ENCODE assay signal across 9 cellular contexts in the genomic region with DNA sequence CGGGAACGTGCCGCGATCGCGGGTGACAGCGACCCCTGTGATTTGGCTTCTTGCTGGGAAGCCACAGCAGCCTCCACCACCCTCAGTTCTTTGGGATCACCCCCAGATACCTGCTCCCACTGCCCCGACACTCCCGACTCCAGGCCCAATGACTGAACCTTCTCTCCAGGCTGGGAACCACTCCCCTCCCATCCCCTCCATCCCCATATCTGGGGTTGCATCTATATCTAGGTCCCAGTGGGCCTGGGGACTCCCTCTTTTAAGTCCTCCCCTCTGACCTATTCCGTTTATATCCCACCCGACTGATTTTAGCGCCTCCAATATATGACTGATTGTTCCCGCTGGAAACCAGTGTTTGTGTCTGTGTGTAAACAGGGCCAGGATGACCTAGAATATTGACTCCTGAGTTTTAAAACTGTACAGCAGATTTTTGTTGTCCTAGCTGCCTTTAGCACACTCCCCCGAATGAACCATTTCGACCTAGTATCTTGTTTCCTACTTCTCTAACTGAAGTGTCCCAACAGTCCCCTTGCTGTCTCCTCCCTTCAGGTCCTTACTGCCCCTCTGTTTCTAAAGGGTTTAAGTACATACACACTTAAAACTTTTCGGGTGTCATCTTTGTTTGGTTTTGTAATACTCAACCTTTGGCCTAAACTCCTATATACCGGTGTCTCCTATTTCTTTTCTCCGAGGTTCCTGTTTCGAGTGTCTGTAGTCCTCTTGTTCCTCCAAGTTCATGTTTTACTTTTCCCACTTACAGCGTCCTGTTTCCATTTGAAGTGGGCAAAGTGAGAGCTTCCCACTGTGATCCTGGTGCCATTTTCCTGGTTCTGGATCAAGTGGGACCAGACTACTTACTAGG. TPM values are rescaled to one million over a fixed set of nuclear protein-coding genes. Genes with fewer than 3 reads are reported as not detected.
A peak's percentile ranks its signal among the peaks of the same experiment; 100 is the strongest.
DNase-seq lines count a peak whose midpoint lies in the region; ATAC-seq, FAIRE-seq and TF ChIP-seq lines count a peak whose summit lies in the region.
"Had no signal": no experiment of that assay in that cellular context is flagged by ENCODE, and none has a peak within 500 bp of the region (broad histone marks: within the 10 kb centered on the region; RNA-seq: fewer than 3 reads in every experiment).

No MANE protein-coding gene starts in this region.

- H3K4me1 ChIP-seq in BE2C: no peaks in the 10 kb centered on the region
- peaks cover 27% of the 10 kb centered on the region for H3K4me1 ChIP-seq in Karpas-422 (ENCODE audit: low read length)
- H3K4me1 ChIP-seq in body of pancreas: peaks cover 17% of the 10 kb centered on the region
- H3K4me1 ChIP-seq in HepG2 (ENCODE audit: insufficient read depth, low read length): peaks cover 25% of the 10 kb centered on the region
- peaks cover 0 to 35% (median 21%) of the 10 kb centered on the region in 4 donors for H3K4me1 ChIP-seq in tibial nerve

- peak overlapping the region; percentile 89 for H3K4me2 ChIP-seq in Karpas-422 (ENCODE audit: low read depth, low read length, poor library complexity, severe bottlenecking)
- H3K4me2 ChIP-seq in HepG2 (ENCODE audit: low read depth, low read length): peak overlapping the region; percentile 94

- H2AFZ ChIP-seq in Karpas-422 (ENCODE audit: low read length) (no peak overlapping the region), HepG2 (ENCODE audit: low read length) (no peak overlapping the region)

- H3K9me2 ChIP-seq in Karpas-422 (replicated peaks; ENCODE audit: insufficient read depth, low read length): no peaks in the 10 kb centered on the region

- H3K36me3 ChIP-seq in BE2C (peaks cover 36% of the 10 kb centered on the region), Karpas-422 (ENCODE audit: insufficient read depth, low read length) (peaks cover 19% of the 10 kb centered on the region; the same call in 1 of the 2 replicates), body of pancreas (replicated peaks in 1 of 2; ENCODE audit: insufficient read depth in 1 of 2, low read depth in 2 of 2) (peaks cover 13 to 15% of the 10 kb centered on the region in 2 donors), HepG2 (replicated peaks in 1 of 2; ENCODE audit: control insufficient read depth in 1 of 2, insufficient read depth in 2 of 2, low read length in 2 of 2) (peaks cover 19 to 27% of the 10 kb centered on the region in 2 experiments), tibial nerve (peaks cover 0 to 25% (median 19%) of the 10 kb centered on the region in 3 donors)

- no peak for TF ChIP-seq EP300 in HepG2 (IDR thresholded peaks at IDR 0.05; ENCODE audit: low read depth in 2 of 2, low read length in 2 of 2)
- TF ChIP-seq EP300 in HepG2 (CRISPR knock-in tag; IDR thresholded peaks at IDR 0.05; ENCODE audit: borderline replicate concordance): no peak
- no peak for TF ChIP-seq EP300 in tibial nerve (IDR thresholded peaks at IDR 0.05)

- in situ Hi-C loops in HepG2 (cut with HindIII; ENCODE audit: extremely low pct_ligation_motif_present, low pct_unique_long_range_greater_than_20kb): loop anchor here (5.0 kb wide), 1 partner anchor 109 kb away; no protein-coding TSS in a partner anchor

- peak overlapping the region; percentile 95 for H3K9ac ChIP-seq in Karpas-422 (ENCODE audit: low read length)
- peak overlapping the region; percentile 96 for H3K9ac ChIP-seq in HepG2 (ENCODE audit: insufficient read depth, low read depth, low read length)

- intact Hi-C loops in body of pancreas (cut with DNase I) (no loop called here), HepG2 (cut with micrococcal nuclease; ENCODE audit: unreplicated experiment) (loop anchor here (2.0 kb wide), 1 partner anchor 55 kb away; the partner anchor contains the start of genes LRRC3C and ORMDL3), posterior cingulate gyrus (cut with DNase I) (loop anchor here (2.0 kb wide), 1 partner anchor 53 kb away; no protein-coding TSS in a partner anchor)

- 0 out of 2 replicates have a peak, but pooled peaks cover 3% of the 10 kb centered on the region for H3K27me3 ChIP-seq in BE2C
- no peaks in the 10 kb centered on the region for H3K27me3 ChIP-seq in Karpas-422 (ENCODE audit: low read length)
- no peaks in the 10 kb centered on the region for H3K27me3 ChIP-seq in body of pancreas
- peaks cover 6 to 24% of the 10 kb centered on the region in 2 experiments for H3K27me3 ChIP-seq in HepG2 (ENCODE audit: control insufficient read depth in 1 of 2, insufficient read depth in 2 of 2, low read length in 2 of 2)
- H3K27me3 ChIP-seq in tibial nerve: no peaks in the 10 kb centered on the region

- CTCF ChIA-PET in HepG2 (lab: Yijun Ruan, JAX; ENCODE audit: low intra/inter-chr PET ratio, low total read pairs): interaction anchor here (1.3 to 2.3 kb wide), 3 partner anchors 23 to 109 kb away, joined by 4 to 25 read pairs (median 14); no protein-coding TSS in a partner anchor

- H4K20me1 ChIP-seq in Karpas-422 (ENCODE audit: insufficient read depth, low read depth, low read length): peaks cover 18% of the 10 kb centered on the region
- H4K20me1 ChIP-seq in HepG2 (ENCODE audit: insufficient read depth, low read length): peaks cover 9% of the 10 kb centered on the region

- DNase-seq in BE2C (no peak), Karpas-422 (peak; percentile 61), body of pancreas (no peak), HepG2 (ENCODE audit: low spot score) (no peak), tibial nerve (ENCODE audit: low spot score in 2 of 2) (no peak), posterior cingulate gyrus (no peak), kidney tubule cell (ENCODE audit: low spot score) (no peak)
- no peak for DNase-seq in stimulated activated CD4-positive, alpha-beta T cell treated with anti-CD3 and anti-CD28 coated beads, Interleukin-2, amount 100 ng/mL, for 24 hours

- H3K79me2 ChIP-seq in Karpas-422 (ENCODE audit: low read length): peaks cover 35% of the 10 kb centered on the region
- H3K79me2 ChIP-seq in HepG2 (ENCODE audit: insufficient read depth, low read length): peaks cover 28% of the 10 kb centered on the region

- WGBS in body of pancreas, 2 donors: 3% methylated on average over 13 to 20 of the region's 20 CpGs
- WGBS in HepG2 (ENCODE audit: low lambda C conversion rate): under 1% methylated on average over 20 of the region's 20 CpGs
- WGBS in tibial nerve, 2 donors: 4 to 7% methylated on average over 20 of the region's 20 CpGs

- TSS peak; percentile 62 for BruUV-seq in HepG2 (replicated peaks; lab: Mats Ljungman, UMichigan)

- no peak for ATAC-seq in body of pancreas
- ATAC-seq in HepG2: peak; percentile 16

- FAIRE-seq in HepG2 (lab: Jason Lieb, UNC): no peak

- peak overlapping the region; percentile 56 for H3K27ac ChIP-seq in Karpas-422 (ENCODE audit: low read length)
- H3K27ac ChIP-seq in body of pancreas: peak overlapping the region; percentile 65 to 95 (median 90)
- H3K27ac ChIP-seq in HepG2 (ENCODE audit: extremely low read length, insufficient read depth, low read length): peak overlapping the region; percentile 82
- peak overlapping the region; percentile 61 to 96 (median 92) for H3K27ac ChIP-seq in tibial nerve

- TF ChIP-seq RAD21 in HepG2 (CRISPR knock-in tag; IDR thresholded peaks at IDR 0.05): no peak

- POLR2A ChIA-PET in HepG2 (lab: Yijun Ruan, JAX): interaction anchor here (0.9 to 2.3 kb wide), 21 partner anchors 10 to 530 kb away, joined by 3 to 21 read pairs (median 4); partner anchors contain the start of genes GSDMB, LRRC3C, MED1 and MED24

- H3K9me3 ChIP-seq in BE2C (no peaks in the 10 kb centered on the region), Karpas-422 (ENCODE audit: low read length) (no peaks in the 10 kb centered on the region), body of pancreas (no peaks in the 10 kb centered on the region), HepG2 (ENCODE audit: low read length) (no peaks in the 10 kb centered on the region), tibial nerve (no peaks in the 10 kb centered on the region)

- H3K4me3 ChIP-seq in BE2C (ENCODE audit: low read depth, low read length): peak overlapping the region; percentile 100
- H3K4me3 ChIP-seq in Karpas-422 (ENCODE audit: low read length): peak overlapping the region; percentile 79
- peak overlapping the region; percentile 90 to 100 for H3K4me3 ChIP-seq in body of pancreas
- H3K4me3 ChIP-seq in HepG2 (replicated peaks in 1 of 3; ENCODE audit: insufficient read depth in 1 of 3, low read depth in 2 of 3, low read length in 3 of 3): peak overlapping the region; percentile 92 to 96 (median 94)
- H3K4me3 ChIP-seq in tibial nerve: peak overlapping the region; percentile 63 to 95 (median 90)

- peak; percentile 9; the same call in 1 of the 2 replicates for TF ChIP-seq CTCF in BE2C (IDR thresholded peaks at IDR 0.05; ENCODE audit: low read depth, low read length)
- TF ChIP-seq CTCF in body of pancreas (IDR thresholded peaks at IDR 0.05): no peak
- TF ChIP-seq CTCF in HepG2 (CRISPR knock-in tag; IDR thresholded peaks at IDR 0.05): peak; percentile 14; the same call in 1 of the 2 replicates
- no peak for TF ChIP-seq CTCF in tibial nerve (IDR thresholded peaks at IDR 0.05)

- no peak for TF ChIP-seq POLR2A in body of pancreas (IDR thresholded peaks at IDR 0.05)
- TF ChIP-seq POLR2A in HepG2 (IDR thresholded peaks at IDR 0.05; ENCODE audit: insufficient read depth in 1 of 2, low read depth in 2 of 2, low read length in 2 of 2): no peak
- TF ChIP-seq POLR2A in tibial nerve (IDR thresholded peaks at IDR 0.05): no peak

RNA-seq across cellular contexts. Expression of gene PSMD3, which starts 0.8 kb away (rescaled TPM):
- polyA plus RNA-seq in BE2C (2012; ENCODE audit: insufficient read depth, insufficient read length, low read depth): 357 TPM
- total RNA-seq in Karpas-422 (2014; rRNA removed; shearing (Covaris generic); ENCODE audit: low replicate concordance): 87.1 and 126 TPM in 2 replicates
- 10 to 100 TPM; 39.6 to 40.2 TPM for total RNA-seq in body of pancreas
- 114 and 146 TPM in 2 replicates for total RNA-seq in HepG2 (2016; rRNA removed; fragmentation: Illumina TruSeq; extraction: Trizol)
- 19.9 and 20.3 TPM in 2 replicates for total RNA-seq in HepG2 (2016; cell fraction: cytosol; rRNA removed; fragmentation: Illumina TruSeq; extraction: Trizol; ENCODE audit: low read depth)
- 99.4 and 154 TPM in 2 replicates for total RNA-seq in HepG2 (2016; cell fraction: insoluble cytoplasmic fraction; rRNA removed; fragmentation: Illumina TruSeq; extraction: Trizol)
- 37.5 and 39.8 TPM in 2 replicates for total RNA-seq in HepG2 (2016; cell fraction: membrane; rRNA removed; fragmentation: Illumina TruSeq; extraction: Trizol)
- total RNA-seq in HepG2 (2016; cell fraction: nucleus; rRNA removed; fragmentation: Illumina TruSeq; extraction: Trizol): 88.8 and 102 TPM in 2 replicates
- polyA plus RNA-seq in HepG2 (2011; rRNA removed): 97.4 and 118 TPM in 2 replicates
- 82.0 and 93.0 TPM in 2 replicates for polyA plus RNA-seq in HepG2 (2011; cell fraction: cytosol; rRNA removed)
- polyA plus RNA-seq in HepG2 (2011; cell fraction: nucleus; rRNA removed): 117 and 120 TPM in 2 replicates
- polyA plus RNA-seq in HepG2 (2012): 97.2 and 131 TPM in 2 replicates
- polyA plus RNA-seq in HepG2 (2016; cell fraction: cytosol; fragmentation: Illumina TruSeq; extraction: Trizol; ENCODE audit: low read depth): 14.5 and 14.8 TPM in 2 replicates
- 110 and 126 TPM in 2 replicates for polyA plus RNA-seq in HepG2 (2016; cell fraction: insoluble cytoplasmic fraction; fragmentation: Illumina TruSeq; extraction: Trizol; ENCODE audit: low read depth)
- polyA plus RNA-seq in HepG2 (2016; cell fraction: membrane; fragmentation: Illumina TruSeq; extraction: Trizol; ENCODE audit: low read depth): 20.5 and 22.5 TPM in 2 replicates
- 160 and 165 TPM in 2 replicates for polyA plus RNA-seq in HepG2 (2016; cell fraction: nucleus; fragmentation: Illumina TruSeq; extraction: Trizol; ENCODE audit: insufficient read depth, low read depth)
- polyA minus RNA-seq in HepG2 (2011; rRNA and poly(A)+ RNA removed; ENCODE audit: low replicate concordance): 151 and 161 TPM in 2 replicates
- polyA minus RNA-seq in HepG2 (2011; cell fraction: cytosol; rRNA and poly(A)+ RNA removed): 49.5 and 51.3 TPM in 2 replicates
- polyA minus RNA-seq in HepG2 (2011; cell fraction: nucleus; rRNA and poly(A)+ RNA removed): 34.4 and 36.3 TPM in 2 replicates
- total RNA-seq in tibial nerve: 100 to 1,000 TPM in 1 of 4 donors, 10 to 100 TPM in 3; 64.7 to 109 (median 72.1) TPM

RNA-seq across cellular contexts. Expression of gene GSDMA, which starts 18.6 kb away (rescaled TPM):
- polyA plus RNA-seq in BE2C (2012; ENCODE audit: insufficient read depth, insufficient read length, low read depth): not detected
- total RNA-seq in Karpas-422 (2014; rRNA removed; shearing (Covaris generic); ENCODE audit: low replicate concordance): not detected in 2 replicates
- total RNA-seq in body of pancreas: 1 to 10 TPM in 1 of 2 donors, not detected in 1; 3.4 TPM
- not detected in 2 replicates for total RNA-seq in HepG2 (2016; rRNA removed; fragmentation: Illumina TruSeq; extraction: Trizol)
- not detected in 2 replicates for total RNA-seq in HepG2 (2016; cell fraction: cytosol; rRNA removed; fragmentation: Illumina TruSeq; extraction: Trizol; ENCODE audit: low read depth)
- total RNA-seq in HepG2 (2016; cell fraction: insoluble cytoplasmic fraction; rRNA removed; fragmentation: Illumina TruSeq; extraction: Trizol): not detected in 2 replicates
- not detected in 2 replicates for total RNA-seq in HepG2 (2016; cell fraction: membrane; rRNA removed; fragmentation: Illumina TruSeq; extraction: Trizol)
- not detected in 2 replicates for total RNA-seq in HepG2 (2016; cell fraction: nucleus; rRNA removed; fragmentation: Illumina TruSeq; extraction: Trizol)
- 0.07 TPM in 1 of 2 replicates, not detected in the other for polyA plus RNA-seq in HepG2 (2011; rRNA removed)
- 0.08 TPM in 1 of 2 replicates, not detected in the other for polyA plus RNA-seq in HepG2 (2011; cell fraction: cytosol; rRNA removed)
- not detected in 2 replicates for polyA plus RNA-seq in HepG2 (2011; cell fraction: nucleus; rRNA removed)
- polyA plus RNA-seq in HepG2 (2012): not detected in 2 replicates
- polyA plus RNA-seq in HepG2 (2016; cell fraction: cytosol; fragmentation: Illumina TruSeq; extraction: Trizol; ENCODE audit: low read depth): not detected in 2 replicates
- not detected in 2 replicates for polyA plus RNA-seq in HepG2 (2016; cell fraction: insoluble cytoplasmic fraction; fragmentation: Illumina TruSeq; extraction: Trizol; ENCODE audit: low read depth)
- not detected in 2 replicates for polyA plus RNA-seq in HepG2 (2016; cell fraction: membrane; fragmentation: Illumina TruSeq; extraction: Trizol; ENCODE audit: low read depth)
- polyA plus RNA-seq in HepG2 (2016; cell fraction: nucleus; fragmentation: Illumina TruSeq; extraction: Trizol; ENCODE audit: insufficient read depth, low read depth): not detected in 2 replicates
- polyA minus RNA-seq in HepG2 (2011; rRNA and poly(A)+ RNA removed; ENCODE audit: low replicate concordance): not detected in 2 replicates
- polyA minus RNA-seq in HepG2 (2011; cell fraction: cytosol; rRNA and poly(A)+ RNA removed): not detected in 2 replicates
- polyA minus RNA-seq in HepG2 (2011; cell fraction: nucleus; rRNA and poly(A)+ RNA removed): not detected in 2 replicates
- under 1 TPM in 1 of 4 donors, not detected in 3; 0.20 TPM for total RNA-seq in tibial nerve
- total RNA-seq: pulmonary artery endothelial cell had no signal

RNA-seq across cellular contexts. Expression of gene CSF3, which starts 33.8 kb away (rescaled TPM):
- polyA plus RNA-seq in BE2C (2012; ENCODE audit: insufficient read depth, insufficient read length, low read depth): not detected
- total RNA-seq in Karpas-422 (2014; rRNA removed; shearing (Covaris generic); ENCODE audit: low replicate concordance): not detected in 2 replicates
- total RNA-seq in body of pancreas (1 to 10 TPM in 1 of 2 donors, under 1 TPM in 1; 0.78 to 1.6 TPM), HepG2 (2016; rRNA removed; fragmentation: Illumina TruSeq; extraction: Trizol) (not detected in 2 replicates), tibial nerve (1 to 10 TPM in 1 of 4 donors, under 1 TPM in 1, not detected in 2; 0.59 to 2.1 TPM)
- total RNA-seq in HepG2 (2016; cell fraction: cytosol; rRNA removed; fragmentation: Illumina TruSeq; extraction: Trizol; ENCODE audit: low read depth): not detected in 2 replicates
- total RNA-seq in HepG2 (2016; cell fraction: insoluble cytoplasmic fraction; rRNA removed; fragmentation: Illumina TruSeq; extraction: Trizol): not detected in 2 replicates
- not detected in 2 replicates for total RNA-seq in HepG2 (2016; cell fraction: membrane; rRNA removed; fragmentation: Illumina TruSeq; extraction: Trizol)
- total RNA-seq in HepG2 (2016; cell fraction: nucleus; rRNA removed; fragmentation: Illumina TruSeq; extraction: Trizol): not detected in 2 replicates
- polyA plus RNA-seq in HepG2 (2011; rRNA removed): 0.07 and 0.09 TPM in 2 replicates
- polyA plus RNA-seq in HepG2 (2011; cell fraction: cytosol; rRNA removed): 0.03 and 0.12 TPM in 2 replicates
- polyA plus RNA-seq in HepG2 (2011; cell fraction: nucleus; rRNA removed): 0.23 and 0.47 TPM in 2 replicates
- not detected in 2 replicates for polyA plus RNA-seq in HepG2 (2012)
- not detected in 2 replicates for polyA plus RNA-seq in HepG2 (2016; cell fraction: cytosol; fragmentation: Illumina TruSeq; extraction: Trizol; ENCODE audit: low read depth)
- not detected in 2 replicates for polyA plus RNA-seq in HepG2 (2016; cell fraction: insoluble cytoplasmic fraction; fragmentation: Illumina TruSeq; extraction: Trizol; ENCODE audit: low read depth)
- not detected in 2 replicates for polyA plus RNA-seq in HepG2 (2016; cell fraction: membrane; fragmentation: Illumina TruSeq; extraction: Trizol; ENCODE audit: low read depth)
- polyA plus RNA-seq in HepG2 (2016; cell fraction: nucleus; fragmentation: Illumina TruSeq; extraction: Trizol; ENCODE audit: insufficient read depth, low read depth): 0.39 TPM in 1 of 2 replicates, not detected in the other
- polyA minus RNA-seq in HepG2 (2011; rRNA and poly(A)+ RNA removed; ENCODE audit: low replicate concordance): 0.40 TPM in 1 of 2 replicates, not detected in the other
- not detected in 2 replicates for polyA minus RNA-seq in HepG2 (2011; cell fraction: cytosol; rRNA and poly(A)+ RNA removed)
- not detected in 2 replicates for polyA minus RNA-seq in HepG2 (2011; cell fraction: nucleus; rRNA and poly(A)+ RNA removed)

RNA-seq across cellular contexts. Expression of gene LRRC3C, which starts 53.9 kb away (rescaled TPM):
- polyA plus RNA-seq in BE2C (2012; ENCODE audit: insufficient read depth, insufficient read length, low read depth): not detected
- 0.86 TPM in 1 of 2 replicates, not detected in the other for total RNA-seq in Karpas-422 (2014; rRNA removed; shearing (Covaris generic); ENCODE audit: low replicate concordance)
- total RNA-seq in body of pancreas (not detected), HepG2 (2016; rRNA removed; fragmentation: Illumina TruSeq; extraction: Trizol) (not detected in 2 replicates), tibial nerve (not detected)
- not detected in 2 replicates for total RNA-seq in HepG2 (2016; cell fraction: cytosol; rRNA removed; fragmentation: Illumina TruSeq; extraction: Trizol; ENCODE audit: low read depth)
- total RNA-seq in HepG2 (2016; cell fraction: insoluble cytoplasmic fraction; rRNA removed; fragmentation: Illumina TruSeq; extraction: Trizol): not detected in 2 replicates
- not detected in 2 replicates for total RNA-seq in HepG2 (2016; cell fraction: membrane; rRNA removed; fragmentation: Illumina TruSeq; extraction: Trizol)
- not detected in 2 replicates for total RNA-seq in HepG2 (2016; cell fraction: nucleus; rRNA removed; fragmentation: Illumina TruSeq; extraction: Trizol)
- polyA plus RNA-seq in HepG2 (2011; rRNA removed): 0.10 and 0.17 TPM in 2 replicates
- polyA plus RNA-seq in HepG2 (2011; cell fraction: cytosol; rRNA removed): 0.11 TPM in 1 of 2 replicates, not detected in the other
- not detected in 2 replicates for polyA plus RNA-seq in HepG2 (2011; cell fraction: nucleus; rRNA removed)
- not detected in 2 replicates for polyA plus RNA-seq in HepG2 (2012)
- not detected in 2 replicates for polyA plus RNA-seq in HepG2 (2016; cell fraction: cytosol; fragmentation: Illumina TruSeq; extraction: Trizol; ENCODE audit: low read depth)
- polyA plus RNA-seq in HepG2 (2016; cell fraction: insoluble cytoplasmic fraction; fragmentation: Illumina TruSeq; extraction: Trizol; ENCODE audit: low read depth): not detected in 2 replicates
- polyA plus RNA-seq in HepG2 (2016; cell fraction: membrane; fragmentation: Illumina TruSeq; extraction: Trizol; ENCODE audit: low read depth): not detected in 2 replicates
- polyA plus RNA-seq in HepG2 (2016; cell fraction: nucleus; fragmentation: Illumina TruSeq; extraction: Trizol; ENCODE audit: insufficient read depth, low read depth): not detected in 2 replicates
- polyA minus RNA-seq in HepG2 (2011; rRNA and poly(A)+ RNA removed; ENCODE audit: low replicate concordance): 0.24 TPM in 1 of 2 replicates, not detected in the other
- polyA minus RNA-seq in HepG2 (2011; cell fraction: cytosol; rRNA and poly(A)+ RNA removed): not detected in 2 replicates
- polyA minus RNA-seq in HepG2 (2011; cell fraction: nucleus; rRNA and poly(A)+ RNA removed): not detected in 2 replicates
- total RNA-seq: pulmonary artery endothelial cell had no signal

RNA-seq across cellular contexts. Expression of gene ORMDL3, which starts 54.0 kb away (rescaled TPM):
- 63.1 TPM for polyA plus RNA-seq in BE2C (2012; ENCODE audit: insufficient read depth, insufficient read length, low read depth)
- total RNA-seq in Karpas-422 (2014; rRNA removed; shearing (Covaris generic); ENCODE audit: low replicate concordance): 41.4 and 46.8 TPM in 2 replicates
- total RNA-seq in body of pancreas (10 to 100 TPM; 65.6 to 91.0 TPM), HepG2 (2016; rRNA removed; fragmentation: Illumina TruSeq; extraction: Trizol) (125 and 181 TPM in 2 replicates), tibial nerve (10 to 100 TPM; 45.7 to 88.2 (median 72.3) TPM)
- 52.8 and 58.2 TPM in 2 replicates for total RNA-seq in HepG2 (2016; cell fraction: cytosol; rRNA removed; fragmentation: Illumina TruSeq; extraction: Trizol; ENCODE audit: low read depth)
- total RNA-seq in HepG2 (2016; cell fraction: insoluble cytoplasmic fraction; rRNA removed; fragmentation: Illumina TruSeq; extraction: Trizol): 110 and 214 TPM in 2 replicates
- 136 and 143 TPM in 2 replicates for total RNA-seq in HepG2 (2016; cell fraction: membrane; rRNA removed; fragmentation: Illumina TruSeq; extraction: Trizol)
- 112 and 134 TPM in 2 replicates for total RNA-seq in HepG2 (2016; cell fraction: nucleus; rRNA removed; fragmentation: Illumina TruSeq; extraction: Trizol)
- 384 and 546 TPM in 2 replicates for polyA plus RNA-seq in HepG2 (2011; rRNA removed)
- polyA plus RNA-seq in HepG2 (2011; cell fraction: cytosol; rRNA removed): 330 and 331 TPM in 2 replicates
- polyA plus RNA-seq in HepG2 (2011; cell fraction: nucleus; rRNA removed): 319 and 431 TPM in 2 replicates
- 176 and 292 TPM in 2 replicates for polyA plus RNA-seq in HepG2 (2012)
- polyA plus RNA-seq in HepG2 (2016; cell fraction: cytosol; fragmentation: Illumina TruSeq; extraction: Trizol; ENCODE audit: low read depth): 35.1 and 42.1 TPM in 2 replicates
- polyA plus RNA-seq in HepG2 (2016; cell fraction: insoluble cytoplasmic fraction; fragmentation: Illumina TruSeq; extraction: Trizol; ENCODE audit: low read depth): 81.8 and 96.3 TPM in 2 replicates
- 72.9 and 81.6 TPM in 2 replicates for polyA plus RNA-seq in HepG2 (2016; cell fraction: membrane; fragmentation: Illumina TruSeq; extraction: Trizol; ENCODE audit: low read depth)
- 169 and 170 TPM in 2 replicates for polyA plus RNA-seq in HepG2 (2016; cell fraction: nucleus; fragmentation: Illumina TruSeq; extraction: Trizol; ENCODE audit: insufficient read depth, low read depth)
- polyA minus RNA-seq in HepG2 (2011; rRNA and poly(A)+ RNA removed; ENCODE audit: low replicate concordance): 76.0 and 1,167 TPM in 2 replicates
- 115 and 192 TPM in 2 replicates for polyA minus RNA-seq in HepG2 (2011; cell fraction: cytosol; rRNA and poly(A)+ RNA removed)
- polyA minus RNA-seq in HepG2 (2011; cell fraction: nucleus; rRNA and poly(A)+ RNA removed): 79.2 and 94.6 TPM in 2 replicates

Comparison
In these comparisons a context has a peak if more than half of its experiments do, and no peak if none do; other contexts are left out.
1. CTCF ChIP-seq: peak in BE2C (single experiment) and HepG2 (single experiment); none in body of pancreas (0 of 7) and tibial nerve (0 of 5).
2. Peak in every context shown above with its lines, with median percentiles within 50 percentile points of each other: H3K4me3 ChIP-seq and H3K27ac ChIP-seq.